In the genomic region with DNA sequence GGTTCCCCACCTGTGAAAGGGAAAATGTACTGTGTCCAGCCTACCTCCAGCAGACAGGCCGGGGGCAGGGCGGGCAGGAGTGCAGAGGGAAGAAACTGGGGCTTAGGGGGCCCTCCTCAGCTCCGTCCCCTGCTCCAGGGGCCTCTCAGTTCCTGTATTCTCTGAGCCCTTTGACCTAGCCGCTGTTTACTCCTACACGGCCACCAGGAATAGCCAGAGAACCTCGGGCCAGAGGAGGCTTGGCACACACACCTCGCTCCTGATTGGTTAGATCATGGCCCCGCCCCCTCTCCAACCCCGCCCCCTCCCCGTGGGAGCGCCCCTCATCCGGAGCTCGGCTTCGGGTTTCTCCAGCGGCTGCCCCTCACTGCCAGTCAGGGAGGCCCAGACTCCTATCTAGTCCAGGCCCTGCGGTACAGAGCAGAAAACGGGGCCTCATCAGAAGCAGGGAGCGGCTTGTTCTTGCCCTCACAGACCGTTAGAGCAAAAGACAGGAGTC, we compare ENCODE assay signal across 10 cellular contexts. TPM values are rescaled to one million over a fixed set of nuclear protein-coding genes. Genes with fewer than 3 reads are reported as not detected.
A peak's percentile ranks its signal among the peaks of the same experiment; 100 is the strongest.
DNase-seq lines count a peak whose midpoint lies in the region; ATAC-seq, FAIRE-seq and TF ChIP-seq lines count a peak whose summit lies in the region.
"Had no signal": no experiment of that assay in that cellular context is flagged by ENCODE, and none has a peak within 500 bp of the region (broad histone marks: within the 10 kb centered on the region; RNA-seq: fewer than 3 reads in every experiment).

No MANE protein-coding gene starts in this region.

- CTCF ChIA-PET in activated CD8-positive, alpha-beta T cell treated with anti-CD3 and anti-CD28 coated beads for 36 hours (lab: Charles Lee): interaction anchor here (2.6 to 3.0 kb wide), 2 partner anchors 24 to 27 kb away, joined by 11 to 16 read pairs; no protein-coding TSS in a partner anchor

- ATAC-seq in activated CD8-positive, alpha-beta T cell treated with anti-CD3 and anti-CD28 coated beads for 36 hours: peak; percentile 29
- ATAC-seq in GM19395 (IDR thresholded peaks at IDR 0.05; ENCODE audit: unreplicated experiment): no peak

- peak; percentile 66 for DNase-seq in HTR-8/SVneo (ENCODE audit: insufficient read length, low spot score)
- DNase-seq in activated CD8-positive, alpha-beta T cell treated with anti-CD3 and anti-CD28 coated beads for 36 hours: peak; percentile 56
- peak; percentile 82 to 87 for DNase-seq in frontal cortex (ENCODE audit: low spot score in 2 of 2)
- DNase-seq in neuronal stem cell (ENCODE audit: low spot score): peak; percentile 82
- DNase-seq in activated effector memory CD4-positive, alpha-beta T cell treated with Interleukin-2 at 50 U/mL for 16 hours: no peak
- no peak for DNase-seq in foreskin melanocyte

- intact Hi-C loops in activated CD8-positive, alpha-beta T cell treated with anti-CD3 and anti-CD28 coated beads for 36 hours (cut with micrococcal nuclease): no loop called here

- H3K9me3 Mint-ChIP-seq in activated CD8-positive, alpha-beta T cell treated with anti-CD3 and anti-CD28 coated beads for 36 hours: peaks cover 15% of the 10 kb centered on the region

- no CpG with 5 or more reads among the region's 19 CpGs for WGBS in neuronal stem cell (ENCODE audit: extremely low coverage in 2 of 2, insufficient read length in 2 of 2, insufficient replicate concordance in 1 of 2), 2 donors

- no peaks in the 10 kb centered on the region for H3K27me3 Mint-ChIP-seq in activated CD8-positive, alpha-beta T cell treated with anti-CD3 and anti-CD28 coated beads for 36 hours

- H3K4me1 Mint-ChIP-seq in activated CD8-positive, alpha-beta T cell treated with anti-CD3 and anti-CD28 coated beads for 36 hours (ENCODE audit: low read depth): peaks cover 23% of the 10 kb centered on the region

- H2AFZ ChIP-seq in neuronal stem cell (ENCODE audit: low read length): peak overlapping the region; percentile 48

- no peak overlapping the region for H3K14ac ChIP-seq in neuronal stem cell (ENCODE audit: low read length)

- peak overlapping the region in 9 of 11 experiments; percentile 36 to 91 (median 47); a peak in 14 of 22 replicates for H3K27ac ChIP-seq in BLaER1 treated with 17β-estradiol and CSF1 and Interleukin-3, amounts not matched to agents 10 nM and 100 nM
- peak overlapping the region; percentile 97 for H3K27ac ChIP-seq in neuronal stem cell (replicated peaks; ENCODE audit: low read length)
- H3K27ac ChIP-seq: HL-60 had no signal

- H2BK15ac ChIP-seq in neuronal stem cell (ENCODE audit: low read length): peak overlapping the region; percentile 98

- no peak overlapping the region for H2BK120ac ChIP-seq in neuronal stem cell (ENCODE audit: low read depth, low read length)

- H3K4me3 Mint-ChIP-seq in activated CD8-positive, alpha-beta T cell treated with anti-CD3 and anti-CD28 coated beads for 36 hours: peak overlapping the region; percentile 82

- TF ChIP-seq CTCF in activated CD8-positive, alpha-beta T cell treated with anti-CD3 and anti-CD28 coated beads for 36 hours (IDR thresholded peaks at IDR 0.05): no peak

- peaks cover 6% of the 10 kb centered on the region for H3K79me1 ChIP-seq in neuronal stem cell (ENCODE audit: low read depth, low read length)

- peak overlapping the region; percentile 96 for H2BK12ac ChIP-seq in neuronal stem cell (ENCODE audit: low read length)

- H3K9me3 ChIP-seq in BLaER1 treated with 17β-estradiol and CSF1 and Interleukin-3, amounts not matched to agents 10 nM and 100 nM (replicated peaks in 1 of 11): peaks cover 0 to 25% (median 13%) of the 10 kb centered on the region in 11 experiments; a peak in 16 of 22 replicates
- peaks cover 16 to 35% of the 10 kb centered on the region in 2 donors for H3K9me3 ChIP-seq in neuronal stem cell (replicated peaks in 1 of 2; ENCODE audit: control insufficient read depth in 2 of 2, insufficient read depth in 1 of 2, low read depth in 1 of 2, low read length in 2 of 2)

- H3K4me1 ChIP-seq in BLaER1 treated with 17β-estradiol and CSF1 and Interleukin-3, amounts not matched to agents 10 nM and 100 nM: peaks cover 45 to 63% (median 54%) of the 10 kb centered on the region in 10 experiments
- peaks cover 20% of the 10 kb centered on the region in 2 donors for H3K4me1 ChIP-seq in neuronal stem cell (ENCODE audit: control insufficient read depth in 2 of 2, insufficient read depth in 1 of 2, low read depth in 1 of 2, low read length in 2 of 2)

- no peak for FAIRE-seq in HTR-8/SVneo (lab: Jason Lieb, UNC)
- FAIRE-seq in frontal cortex (lab: Jason Lieb, UNC): no peak
- FAIRE-seq: islet of Langerhans had no signal

- no peak overlapping the region for H3K4ac ChIP-seq in neuronal stem cell (ENCODE audit: low read length)

- peaks cover 58% of the 10 kb centered on the region for H3K36me3 Mint-ChIP-seq in activated CD8-positive, alpha-beta T cell treated with anti-CD3 and anti-CD28 coated beads for 36 hours (ENCODE audit: low read depth)

- peak overlapping the region; percentile 97 for H2AK5ac ChIP-seq in neuronal stem cell (ENCODE audit: low read depth, low read length)

- peaks cover 42 to 49% (median 48%) of the 10 kb centered on the region in 11 experiments for H3K36me3 ChIP-seq in BLaER1 treated with 17β-estradiol and CSF1 and Interleukin-3, amounts not matched to agents 10 nM and 100 nM
- peaks cover 39 to 43% of the 10 kb centered on the region in 2 donors for H3K36me3 ChIP-seq in neuronal stem cell (replicated peaks in 1 of 2; ENCODE audit: control insufficient read depth in 2 of 2, insufficient read depth in 2 of 2, low read length in 2 of 2)

- no peaks in the 10 kb centered on the region for H3K27me3 ChIP-seq in BLaER1 treated with 17β-estradiol and CSF1 and Interleukin-3, amounts not matched to agents 10 nM and 100 nM
- no peaks in the 10 kb centered on the region for H3K27me3 ChIP-seq in neuronal stem cell (ENCODE audit: control insufficient read depth in 3 of 3, insufficient read depth in 3 of 3, low read depth in 1 of 3, low read length in 3 of 3)

- H3K23ac ChIP-seq in neuronal stem cell (ENCODE audit: low read depth, low read length, poor library complexity): peak overlapping the region; percentile 6

- H3K9ac ChIP-seq in BLaER1 treated with 17β-estradiol and CSF1 and Interleukin-3, amounts not matched to agents 10 nM and 100 nM: peak overlapping the region; percentile 34 to 96 (median 88); a peak in 19 of 22 replicates
- H3K9ac ChIP-seq in neuronal stem cell (ENCODE audit: low read depth, low read length, poor library complexity): peak overlapping the region; percentile 65

- POLR2A ChIA-PET in activated CD8-positive, alpha-beta T cell treated with anti-CD3 and anti-CD28 coated beads for 36 hours (lab: Charles Lee): interaction anchor here (1.0 to 3.7 kb wide), 6 partner anchors 10 to 112 kb away, joined by 3 to 19 read pairs (median 4); a partner anchor contains a TSS

- H3K4me3 ChIP-seq in BLaER1 treated with 17β-estradiol and CSF1 and Interleukin-3, amounts not matched to agents 10 nM and 100 nM: peak overlapping the region; percentile 35 to 98 (median 95); a peak in 14 of 20 replicates
- H3K4me3 ChIP-seq in neuronal stem cell (ENCODE audit: low read length in 2 of 2): no peak overlapping the region

- peak overlapping the region; percentile 93 for H4K91ac ChIP-seq in neuronal stem cell (ENCODE audit: low read depth, low read length, poor library complexity)

- peaks cover 6 to 61% (median 33%) of the 10 kb centered on the region in 11 experiments; a peak in 21 of 22 replicates for H4K20me1 ChIP-seq in BLaER1 treated with 17β-estradiol and CSF1 and Interleukin-3, amounts not matched to agents 10 nM and 100 nM

- peak overlapping the region; percentile 89 to 98 (median 94) for H3K4me2 ChIP-seq in BLaER1 treated with 17β-estradiol and CSF1 and Interleukin-3, amounts not matched to agents 10 nM and 100 nM
- peak overlapping the region; percentile 59 for H3K4me2 ChIP-seq in neuronal stem cell (ENCODE audit: insufficient read depth, low read length, poor library complexity, severe bottlenecking)

- H3K18ac ChIP-seq in neuronal stem cell (ENCODE audit: low read length): peak overlapping the region; percentile 96

- no peak overlapping the region for H3K27ac Mint-ChIP-seq in activated CD8-positive, alpha-beta T cell treated with anti-CD3 and anti-CD28 coated beads for 36 hours

- peak overlapping the region; percentile 97 for H2BK5ac ChIP-seq in neuronal stem cell (ENCODE audit: low read length)

- no peak overlapping the region for H4K8ac ChIP-seq in neuronal stem cell (ENCODE audit: low read depth, low read length)

RNA-seq across cellular contexts. Expression of a gene that starts 2.2 kb away (rescaled TPM):
- total RNA-seq in activated CD8-positive, alpha-beta T cell treated with anti-CD3 and anti-CD28 coated beads for 36 hours: 10 to 100 TPM; 36.9 to 38.8 TPM
- total RNA-seq in frontal cortex: 28.5 TPM
- 31.0 TPM for polyA plus RNA-seq in neuronal stem cell (2013, experiment 1 of 2)
- polyA plus RNA-seq in neuronal stem cell (2013, experiment 2 of 2): 30.5 TPM

RNA-seq across cellular contexts. Expression of a gene that starts 19.6 kb away (rescaled TPM):
- total RNA-seq in activated CD8-positive, alpha-beta T cell treated with anti-CD3 and anti-CD28 coated beads for 36 hours: 10 to 100 TPM; 34.3 to 34.9 TPM
- 6.5 TPM for total RNA-seq in frontal cortex
- polyA plus RNA-seq in neuronal stem cell (2013, experiment 1 of 2): 11.3 TPM
- 12.7 TPM for polyA plus RNA-seq in neuronal stem cell (2013, experiment 2 of 2)

RNA-seq across cellular contexts. Expression of a gene that starts 19.8 kb away (rescaled TPM):
- total RNA-seq in activated CD8-positive, alpha-beta T cell treated with anti-CD3 and anti-CD28 coated beads for 36 hours: 10 to 100 TPM; 12.1 to 14.8 TPM
- total RNA-seq in frontal cortex: 25.7 TPM
- 36.1 TPM for polyA plus RNA-seq in neuronal stem cell (2013, experiment 1 of 2)
- 36.6 TPM for polyA plus RNA-seq in neuronal stem cell (2013, experiment 2 of 2)

RNA-seq across cellular contexts. Expression of a gene that starts 33.3 kb away (rescaled TPM):
- 1 to 10 TPM; 1.7 to 2.5 TPM for total RNA-seq in activated CD8-positive, alpha-beta T cell treated with anti-CD3 and anti-CD28 coated beads for 36 hours
- total RNA-seq in frontal cortex: 6.1 TPM
- polyA plus RNA-seq in neuronal stem cell (2013, experiment 1 of 2): 2.4 TPM
- 2.5 TPM for polyA plus RNA-seq in neuronal stem cell (2013, experiment 2 of 2)

RNA-seq across cellular contexts. Expression of a gene that starts 40.4 kb away (rescaled TPM):
- total RNA-seq in activated CD8-positive, alpha-beta T cell treated with anti-CD3 and anti-CD28 coated beads for 36 hours: 10 to 100 TPM; 41.3 to 43.9 TPM
- total RNA-seq in frontal cortex: 11.4 TPM
- polyA plus RNA-seq in neuronal stem cell (2013, experiment 1 of 2): 27.5 TPM
- 25.3 TPM for polyA plus RNA-seq in neuronal stem cell (2013, experiment 2 of 2)

Comparison
In these comparisons a context has a peak if more than half of its experiments do, and no peak if none do; other contexts are left out.
1. H3K4me3 ChIP-seq: peak in BLaER1 treated with 17β-estradiol and CSF1 and Interleukin-3, amounts not matched to agents 10 nM and 100 nM (10 of 10); none in neuronal stem cell (0 of 2).
2. DNase-seq: peak in HTR-8/SVneo (single experiment), activated CD8-positive, alpha-beta T cell treated with anti-CD3 and anti-CD28 coated beads for 36 hours (single experiment), frontal cortex (2 of 2) and neuronal stem cell (single experiment); none in activated effector memory CD4-positive, alpha-beta T cell treated with Interleukin-2 at 50 U/mL for 16 hours (single experiment) and foreskin melanocyte (single experiment).